22 cellular contexts compared by ENCODE assay signal in the genomic region with DNA sequence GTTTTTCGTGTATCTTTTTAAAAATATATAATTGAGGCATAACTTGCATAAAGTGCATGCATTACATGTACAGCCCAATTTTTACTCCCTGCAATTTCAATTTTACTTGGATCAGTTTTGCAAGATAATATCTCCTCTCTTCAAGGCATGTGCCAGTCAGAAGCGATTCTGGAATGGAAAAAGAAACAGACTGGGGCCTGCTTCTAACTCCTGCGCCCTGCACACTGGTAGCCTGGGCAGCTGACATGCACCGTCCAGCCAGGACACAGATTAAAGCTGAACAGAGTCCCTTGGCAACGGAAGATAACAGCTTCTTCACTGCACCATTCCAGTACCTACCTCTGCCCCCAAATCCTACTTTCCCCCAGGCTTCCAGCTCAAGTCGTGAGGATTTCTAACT.
A peak's percentile ranks its signal among the peaks of the same experiment; 100 is the strongest.
DNase-seq lines count a peak whose midpoint lies in the region; ATAC-seq and TF ChIP-seq lines count a peak whose summit lies in the region.
"Had no signal": no experiment of that assay in that cellular context is flagged by ENCODE, and none has a peak within 500 bp of the region (broad histone marks: within the 10 kb centered on the region; RNA-seq: fewer than 3 reads in every experiment).

No MANE protein-coding gene starts in this region.

- H3K27me3 ChIP-seq in liver (ENCODE audit: control insufficient read depth in 4 of 4, insufficient read depth in 4 of 4, low read length in 3 of 4) (no peaks in the 10 kb centered on the region), right lobe of liver (no peaks in the 10 kb centered on the region), OCI-LY1 (ENCODE audit: insufficient read depth, low read length) (no peaks in the 10 kb centered on the region), subcutaneous abdominal adipose tissue (ENCODE audit: control insufficient read depth in 5 of 5, insufficient read depth in 4 of 5, low read length in 5 of 5) (no peaks in the 10 kb centered on the region), testis (no peaks in the 10 kb centered on the region)
- no peaks in the 10 kb centered on the region for H3K27me3 ChIP-seq in effector memory CD4-positive, alpha-beta T cell (replicated peaks; ENCODE audit: control insufficient read depth, insufficient read depth, low read length, poor library complexity, severe bottlenecking)
- H3K27me3 ChIP-seq: body of pancreas, suprapubic skin had no signal

- H2AFZ ChIP-seq in OCI-LY1 (ENCODE audit: low read length): no peak overlapping the region

- H3K4me2 ChIP-seq in OCI-LY1 (ENCODE audit: low read length): no peak overlapping the region
- H3K4me2 ChIP-seq: KMS-11 had no signal

- H4K20me1 ChIP-seq in OCI-LY1 (ENCODE audit: insufficient read depth, low read length): 0 out of 2 replicates have a peak, but pooled peaks cover 3% of the 10 kb centered on the region

- 0 out of 2 replicates have a peak, but pooled peaks cover 4% of the 10 kb centered on the region for H3F3A ChIP-seq in OCI-LY1 (ENCODE audit: insufficient read depth, low read length)

- H3K36me3 ChIP-seq in liver (ENCODE audit: control insufficient read depth in 4 of 4, insufficient read depth in 3 of 4, low read depth in 1 of 4, low read length in 3 of 4): peaks cover 0 to 3% (median under 1%) of the 10 kb centered on the region in 4 donors
- H3K36me3 ChIP-seq in right lobe of liver: peaks cover 0 to 3% (median 0%) of the 10 kb centered on the region in 4 donors
- H3K36me3 ChIP-seq in OCI-LY1 (ENCODE audit: insufficient read depth, low read length): peaks cover 95% of the 10 kb centered on the region
- H3K36me3 ChIP-seq in effector memory CD4-positive, alpha-beta T cell (ENCODE audit: control insufficient read depth, insufficient read depth, low read length): peaks cover 19% of the 10 kb centered on the region
- H3K36me3 ChIP-seq in subcutaneous abdominal adipose tissue (ENCODE audit: control insufficient read depth in 5 of 5, insufficient read depth in 5 of 5, low read length in 5 of 5): peaks cover 0 to 29% (median 6%) of the 10 kb centered on the region in 5 donors
- no peaks in the 10 kb centered on the region for H3K36me3 ChIP-seq in testis (ENCODE audit: low read depth, missing control alignments)
- H3K36me3 ChIP-seq: suprapubic skin had no signal

- DNase-seq in right lobe of liver (no peak), SHP77 treated with DMSO at 0.1 percent for 48 hours (lab: John Stamatoyannopoulos, UW) (no peak), testis (no peak)
- DNase-seq in effector memory CD4-positive, alpha-beta T cell: no peak
- DNase-seq: activated CD4-positive, alpha-beta T cell treated with anti-CD3 and anti-CD28 coated beads, Interleukin-2, amount 10 ng/mL, durations not matched to agents 7 days and 5 days; activated CD8-positive, alpha-beta memory T cell treated with anti-CD3 and anti-CD28 coated beads, Interleukin-2, amount 50 U/mL, for 48 hours; body of pancreas; GDM1; mesendoderm; MV-4-11; naive B cell; NCI-H748 treated with DMSO at 0.1 percent for 48 hours; OCI-M1; SIG-M5; stimulated activated CD8-positive, alpha-beta memory T cell treated with anti-CD3 and anti-CD28 coated beads, Interleukin-4, amount 100 ng/mL, for 48 hours had no signal

- H3K9me3 ChIP-seq in liver (ENCODE audit: control insufficient read depth in 4 of 4, low read length in 3 of 4): no peaks in the 10 kb centered on the region
- no peaks in the 10 kb centered on the region for H3K9me3 ChIP-seq in right lobe of liver
- H3K9me3 ChIP-seq in OCI-LY1 (ENCODE audit: low read length): no peaks in the 10 kb centered on the region
- no peaks in the 10 kb centered on the region for H3K9me3 ChIP-seq in effector memory CD4-positive, alpha-beta T cell (ENCODE audit: control insufficient read depth, low read length)
- H3K9me3 ChIP-seq in subcutaneous abdominal adipose tissue (ENCODE audit: control insufficient read depth in 5 of 5, low read length in 5 of 5): no peaks in the 10 kb centered on the region
- no peaks in the 10 kb centered on the region for H3K9me3 ChIP-seq in testis
- H3K9me3 ChIP-seq: body of pancreas, suprapubic skin had no signal

- TF ChIP-seq CTCF in liver (IDR thresholded peaks at IDR 0.05; ENCODE audit: low read depth, low read length, missing input control): no peak
- TF ChIP-seq CTCF in right lobe of liver (IDR thresholded peaks at IDR 0.05): no peak
- TF ChIP-seq CTCF in OCI-LY1 (IDR thresholded peaks at IDR 0.05; ENCODE audit: low read length): no peak
- no peak for TF ChIP-seq CTCF in testis (IDR thresholded peaks at IDR 0.05)

- intact Hi-C loops in right lobe of liver (cut with DNase I) (no loop called here), testis (cut with DNase I; ENCODE audit: low total_unique reads) (no loop called here)

- TF ChIP-seq RAD21 in liver (IDR thresholded peaks at IDR 0.05): no peak

- peaks cover 100% of the 10 kb centered on the region for H3K79me2 ChIP-seq in OCI-LY1 (ENCODE audit: insufficient read depth, low read length)

- H3K9ac ChIP-seq in liver (ENCODE audit: low read depth in 1 of 2, low read length in 2 of 2): no peak overlapping the region
- no peak overlapping the region for H3K9ac ChIP-seq in OCI-LY1 (ENCODE audit: low read length)
- peak overlapping the region in 1 of 5 donors; percentile 27 for H3K9ac ChIP-seq in subcutaneous abdominal adipose tissue (ENCODE audit: low read length in 5 of 5)
- H3K9ac ChIP-seq: KMS-11 had no signal

- TF ChIP-seq POLR2A in right lobe of liver (IDR thresholded peaks at IDR 0.05): no peak
- no peak for TF ChIP-seq POLR2A in testis (IDR thresholded peaks at IDR 0.05)

- peak overlapping the region; percentile 11 to 52 for H3K27ac ChIP-seq in liver (ENCODE audit: low read depth in 1 of 2, low read length in 2 of 2)
- H3K27ac ChIP-seq in right lobe of liver: peak overlapping the region in 1 of 3 donors; percentile 16
- peak overlapping the region; percentile 46 for H3K27ac ChIP-seq in OCI-LY1 (ENCODE audit: low read depth, low read length, poor library complexity, severe bottlenecking)
- peak overlapping the region; percentile 23 for H3K27ac ChIP-seq in effector memory CD4-positive, alpha-beta T cell (ENCODE audit: insufficient read depth, low read length, poor library complexity, severe bottlenecking)
- H3K27ac ChIP-seq in subcutaneous abdominal adipose tissue (ENCODE audit: low read depth, low read length): peak overlapping the region; percentile 37
- H3K27ac ChIP-seq in testis: no peak overlapping the region
- H3K27ac ChIP-seq: body of pancreas, KMS-11, suprapubic skin, VCaP had no signal

- 76% methylated on average over 6 of the region's 6 CpGs for WGBS in liver
- 51% methylated on average over 5 of the region's 6 CpGs for WGBS in right lobe of liver (ENCODE audit: insufficient coverage, low coverage, low lambda C conversion rate, missing lambda C conversion rate)
- WGBS in testis, 2 donors: 84 to 87% methylated on average over 6 of the region's 6 CpGs

- H3K4me3 ChIP-seq in liver (ENCODE audit: low read depth in 1 of 3, low read length in 3 of 3) (no peak overlapping the region), right lobe of liver (no peak overlapping the region), OCI-LY1 (ENCODE audit: low read depth, low read length, poor library complexity, severe bottlenecking) (no peak overlapping the region), subcutaneous abdominal adipose tissue (ENCODE audit: low read depth in 1 of 5, low read length in 5 of 5) (no peak overlapping the region), testis (no peak overlapping the region)
- H3K4me3 ChIP-seq in effector memory CD4-positive, alpha-beta T cell (ENCODE audit: insufficient read depth, low read depth, low read length, poor library complexity, severe bottlenecking): no peak overlapping the region
- H3K4me3 ChIP-seq: body of pancreas, suprapubic skin had no signal

- H3K4me1 ChIP-seq in liver (ENCODE audit: control insufficient read depth in 4 of 4, insufficient read depth in 4 of 4, low read length in 3 of 4): peaks cover 12 to 52% (median 35%) of the 10 kb centered on the region in 4 donors
- peaks cover 0 to 58% (median 16%) of the 10 kb centered on the region in 4 donors for H3K4me1 ChIP-seq in right lobe of liver
- peaks cover 79% of the 10 kb centered on the region for H3K4me1 ChIP-seq in OCI-LY1 (ENCODE audit: insufficient read depth, low read length, severe bottlenecking)
- peaks cover 28% of the 10 kb centered on the region for H3K4me1 ChIP-seq in effector memory CD4-positive, alpha-beta T cell (ENCODE audit: control insufficient read depth, insufficient read depth, low read length, poor library complexity, severe bottlenecking)
- H3K4me1 ChIP-seq in subcutaneous abdominal adipose tissue (ENCODE audit: control insufficient read depth in 5 of 5, insufficient read depth in 5 of 5, low read length in 5 of 5): peaks cover 0 to 28% (median 21%) of the 10 kb centered on the region in 5 donors
- H3K4me1 ChIP-seq in testis: no peaks in the 10 kb centered on the region

- no peak for ATAC-seq in right lobe of liver
- ATAC-seq in HG03175 (IDR thresholded peaks at IDR 0.05; ENCODE audit: unreplicated experiment): no peak
- ATAC-seq: body of pancreas had no signal

- no peaks in the 10 kb centered on the region for H3K9me2 ChIP-seq in OCI-LY1 (ENCODE audit: low read depth, low read length)

TF ChIP-seq in liver, 16 proteins besides CTCF, POLR2A, EP300 and RAD21:
- TF ChIP-seq TAF1 (conservative IDR thresholded peaks at IDR 0.05): no peak
- TF ChIP-seq, protein P1, sequence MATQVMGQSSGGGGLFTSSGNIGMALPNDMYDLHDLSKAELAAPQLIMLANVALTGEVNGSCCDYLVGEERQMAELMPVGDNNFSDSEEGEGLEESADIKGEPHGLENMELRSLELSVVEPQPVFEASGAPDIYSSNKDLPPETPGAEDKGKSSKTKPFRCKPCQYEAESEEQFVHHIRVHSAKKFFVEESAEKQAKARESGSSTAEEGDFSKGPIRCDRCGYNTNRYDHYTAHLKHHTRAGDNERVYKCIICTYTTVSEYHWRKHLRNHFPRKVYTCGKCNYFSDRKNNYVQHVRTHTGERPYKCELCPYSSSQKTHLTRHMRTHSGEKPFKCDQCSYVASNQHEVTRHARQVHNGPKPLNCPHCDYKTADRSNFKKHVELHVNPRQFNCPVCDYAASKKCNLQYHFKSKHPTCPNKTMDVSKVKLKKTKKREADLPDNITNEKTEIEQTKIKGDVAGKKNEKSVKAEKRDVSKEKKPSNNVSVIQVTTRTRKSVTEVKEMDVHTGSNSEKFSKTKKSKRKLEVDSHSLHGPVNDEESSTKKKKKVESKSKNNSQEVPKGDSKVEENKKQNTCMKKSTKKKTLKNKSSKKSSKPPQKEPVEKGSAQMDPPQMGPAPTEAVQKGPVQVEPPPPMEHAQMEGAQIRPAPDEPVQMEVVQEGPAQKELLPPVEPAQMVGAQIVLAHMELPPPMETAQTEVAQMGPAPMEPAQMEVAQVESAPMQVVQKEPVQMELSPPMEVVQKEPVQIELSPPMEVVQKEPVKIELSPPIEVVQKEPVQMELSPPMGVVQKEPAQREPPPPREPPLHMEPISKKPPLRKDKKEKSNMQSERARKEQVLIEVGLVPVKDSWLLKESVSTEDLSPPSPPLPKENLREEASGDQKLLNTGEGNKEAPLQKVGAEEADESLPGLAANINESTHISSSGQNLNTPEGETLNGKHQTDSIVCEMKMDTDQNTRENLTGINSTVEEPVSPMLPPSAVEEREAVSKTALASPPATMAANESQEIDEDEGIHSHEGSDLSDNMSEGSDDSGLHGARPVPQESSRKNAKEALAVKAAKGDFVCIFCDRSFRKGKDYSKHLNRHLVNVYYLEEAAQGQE (IDR thresholded peaks at IDR 0.05): no peak
TF ChIP-seq in liver: peak in this region for 0.

Comparison
In these comparisons a context has a peak if more than half of its experiments do, and no peak if none do; other contexts are left out.
1. H3K27ac ChIP-seq: peak in liver (2 of 2), OCI-LY1 (single experiment), effector memory CD4-positive, alpha-beta T cell (single experiment) and subcutaneous abdominal adipose tissue (single experiment); none in testis (0 of 2).